18 cellular contexts compared by ENCODE assay signal in the genomic region with DNA sequence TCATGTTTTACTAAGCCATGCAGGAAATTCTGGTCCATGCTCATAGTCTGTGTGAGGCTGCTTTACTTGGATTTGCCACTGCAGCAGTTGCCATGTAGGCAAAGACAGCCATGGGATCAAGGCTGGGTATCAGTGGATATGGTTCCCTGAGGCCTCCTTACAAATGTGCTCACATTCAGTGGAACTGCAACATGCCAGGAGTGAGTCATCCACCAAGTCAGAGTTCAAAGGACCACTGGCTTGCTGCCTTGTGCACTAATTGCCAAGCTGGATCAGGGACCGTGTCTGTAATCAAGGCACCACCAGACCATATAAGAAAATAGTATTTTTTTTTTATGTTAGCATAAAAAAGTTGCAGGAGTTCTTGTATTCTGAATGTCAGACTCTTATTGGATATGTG.
DNase-seq lines count a peak whose midpoint lies in the region; ATAC-seq, FAIRE-seq and TF ChIP-seq lines count a peak whose summit lies in the region.
"Had no signal": no experiment of that assay in that cellular context is flagged by ENCODE, and none has a peak within 500 bp of the region (broad histone marks: within the 10 kb centered on the region; RNA-seq: fewer than 3 reads in every experiment).

No MANE protein-coding gene starts in this region.

- no peaks in the 10 kb centered on the region for H3K9me3 ChIP-seq in small intestine (ENCODE audit: control insufficient read depth, low read depth)
- H3K9me3 ChIP-seq: BLaER1 had no signal

- no peaks in the 10 kb centered on the region for H3K27me3 ChIP-seq in small intestine (ENCODE audit: control insufficient read depth in 2 of 2, insufficient read depth in 2 of 2, low read length in 2 of 2)
- H3K27me3 ChIP-seq: BLaER1 had no signal

- no peak overlapping the region for H3K4me3 Mint-ChIP-seq in activated naive CD4-positive, alpha-beta T cell treated with anti-CD3 and anti-CD28 coated beads, Interleukin-2, amount 10 ng/mL, durations not matched to agents 7 days and 5 days
- H3K4me3 Mint-ChIP-seq: CD8-positive, alpha-beta memory T cell had no signal

- no peaks in the 10 kb centered on the region for H3K36me3 Mint-ChIP-seq in activated naive CD4-positive, alpha-beta T cell treated with anti-CD3 and anti-CD28 coated beads, Interleukin-2, amount 10 ng/mL, durations not matched to agents 7 days and 5 days

- no peak for ATAC-seq in HG02798 (IDR thresholded peaks at IDR 0.05; ENCODE audit: poor library complexity, unreplicated experiment)

- CTCF ChIA-PET in activated naive CD4-positive, alpha-beta T cell treated with anti-CD3 and anti-CD28 coated beads, Interleukin-2, amount 10 ng/mL, durations not matched to agents 7 days and 5 days (lab: Charles Lee) = no interaction called here

- WGBS in small intestine, 3 donors = 19 to 54% (median 29%) methylated on average over 1 of the region's 1 CpG

- H3K4me1 ChIP-seq in small intestine (ENCODE audit: control insufficient read depth in 2 of 2, insufficient read depth in 1 of 2, low read depth in 1 of 2, low read length in 1 of 2) = no peaks in the 10 kb centered on the region
- H3K4me1 ChIP-seq: BLaER1 had no signal

- no peaks in the 10 kb centered on the region for H3K4me1 Mint-ChIP-seq in activated naive CD4-positive, alpha-beta T cell treated with anti-CD3 and anti-CD28 coated beads, Interleukin-2, amount 10 ng/mL, durations not matched to agents 7 days and 5 days
- H3K4me1 Mint-ChIP-seq: CD8-positive, alpha-beta memory T cell had no signal

- H3K27ac Mint-ChIP-seq in activated naive CD4-positive, alpha-beta T cell treated with anti-CD3 and anti-CD28 coated beads, Interleukin-2, amount 10 ng/mL, durations not matched to agents 7 days and 5 days = no peak overlapping the region
- H3K27ac Mint-ChIP-seq: CD8-positive, alpha-beta memory T cell had no signal

- H3K27me3 Mint-ChIP-seq in activated naive CD4-positive, alpha-beta T cell treated with anti-CD3 and anti-CD28 coated beads, Interleukin-2, amount 10 ng/mL, durations not matched to agents 7 days and 5 days = no peaks in the 10 kb centered on the region

- no peak for TF ChIP-seq CTCF in fibroblast of mammary gland (conservative IDR thresholded peaks at IDR 0.05; ENCODE audit: control insufficient read depth, insufficient read depth, low read depth, low read length)

- DNase-seq in DMS 273 (lab: John Stamatoyannopoulos, UW; ENCODE audit: unreplicated experiment) (peak; percentile 14), DMS 273 treated with DMSO at 0.1 percent for 48 hours (lab: John Stamatoyannopoulos, UW) (no peak), RPMI7951 (ENCODE audit: low read depth) (peak; percentile 48), fibroblast of mammary gland (ENCODE audit: low read depth) (peak; percentile 9), small intestine (peak; percentile 10), retina (no peak)
- DNase-seq in activated naive CD4-positive, alpha-beta T cell treated with anti-CD3 and anti-CD28 coated beads, Interleukin-2, amount 10 ng/mL, durations not matched to agents 7 days and 5 days = no peak
- DNase-seq: CD8-positive, alpha-beta memory T cell; NCI-H146; NCI-H226; NCI-H526; OCI-M1 had no signal

- no peak for FAIRE-seq in small intestine (lab: Jason Lieb, UNC)
- FAIRE-seq: G401.6, GM12891 had no signal

- no peaks in the 10 kb centered on the region for H3K9me3 Mint-ChIP-seq in activated naive CD4-positive, alpha-beta T cell treated with anti-CD3 and anti-CD28 coated beads, Interleukin-2, amount 10 ng/mL, durations not matched to agents 7 days and 5 days
- H3K9me3 Mint-ChIP-seq: CD8-positive, alpha-beta memory T cell had no signal

- no peak overlapping the region for H3K27ac ChIP-seq in small intestine (ENCODE audit: low read depth in 1 of 2, low read length in 1 of 2)
- H3K27ac ChIP-seq: 22Rv1, BLaER1, KMS-11 had no signal

- no peak overlapping the region for H3K4me3 ChIP-seq in fibroblast of mammary gland (ENCODE audit: control insufficient read depth, low read depth, low read length)
- no peak overlapping the region for H3K4me3 ChIP-seq in small intestine (ENCODE audit: low read depth in 1 of 2, low read length in 2 of 2)
- H3K4me3 ChIP-seq: BLaER1 had no signal

- no peaks in the 10 kb centered on the region for H3K36me3 ChIP-seq in small intestine (ENCODE audit: control insufficient read depth in 2 of 2, insufficient read depth in 2 of 2, low read length in 2 of 2)
- H3K36me3 ChIP-seq: BLaER1 had no signal

Comparison
In these comparisons a context has a peak if more than half of its experiments do, and no peak if none do; other contexts are left out.
1. DNase-seq: peak in DMS 273 (single experiment), RPMI7951 (single experiment), fibroblast of mammary gland (single experiment) and small intestine (single experiment); none in DMS 273 treated with DMSO at 0.1 percent for 48 hours (single experiment), retina (single experiment) and activated naive CD4-positive, alpha-beta T cell treated with anti-CD3 and anti-CD28 coated beads, Interleukin-2, amount 10 ng/mL, durations not matched to agents 7 days and 5 days (single experiment).